In genomic region chr9:89144242-89144641, GRCh38 we compare ENCODE assay signal across 29 cellular contexts. TPM values are rescaled to one million over a fixed set of nuclear protein-coding genes. Genes with fewer than 3 reads are reported as not detected.
"Had no signal": no experiment of that assay in that cellular context is flagged by ENCODE, and none has a peak within 500 bp of the region (broad histone marks: within the 10 kb centered on the region; RNA-seq: fewer than 3 reads in every experiment).

No MANE protein-coding gene starts in this region.

- FAIRE-seq: endometrium, endothelial cell of umbilical vein had no signal

- H3K4me1 Mint-ChIP-seq: activated CD4-positive, alpha-beta T cell treated with anti-CD3 and anti-CD28 coated beads for 36 hours; activated CD4-positive, alpha-beta T cell treated with anti-CD3 and anti-CD28 coated beads, Interleukin-2, amount 10 ng/mL, durations not matched to agents 24 days and 14 days; activated naive CD4-positive, alpha-beta T cell treated with anti-CD3 and anti-CD28 coated beads, Interleukin-2, amount 10 ng/mL, durations not matched to agents 7 days and 5 days; activated naive CD8-positive, alpha-beta T cell treated with anti-CD3 and anti-CD28 coated beads, Interleukin-2, amount 10 ng/mL, durations not matched to agents 7 days and 5 days; T-helper 17 cell had no signal

- ATAC-seq: activated CD4-positive, alpha-beta T cell treated with anti-CD3 and anti-CD28 coated beads for 36 hours; activated CD8-positive, alpha-beta T cell treated with anti-CD3 and anti-CD28 coated beads for 36 hours; activated naive CD4-positive, alpha-beta T cell treated with anti-CD3 and anti-CD28 coated beads, Interleukin-2, amount 50 U/mL, for 72 hours; activated T-cell treated with anti-CD3 and anti-CD28 coated beads, Interleukin-2, amount 50 U/mL, for 4 hours; body of pancreas; gastroesophageal sphincter; heart right ventricle; T-helper 17 cell had no signal

- H3K27ac ChIP-seq: ascending aorta, body of pancreas, colonic mucosa, epithelial cell of prostate, esophagus squamous epithelium, gastroesophageal sphincter, heart right ventricle, WERI-Rb-1 had no signal

- H3K4me3 Mint-ChIP-seq: activated CD4-positive, alpha-beta T cell treated with anti-CD3 and anti-CD28 coated beads for 36 hours; activated CD4-positive, alpha-beta T cell treated with anti-CD3 and anti-CD28 coated beads, Interleukin-2, amount 10 ng/mL, durations not matched to agents 24 days and 14 days; activated CD8-positive, alpha-beta T cell treated with anti-CD3 and anti-CD28 coated beads for 36 hours; activated naive CD4-positive, alpha-beta T cell treated with anti-CD3 and anti-CD28 coated beads, Interleukin-2, amount 10 ng/mL, durations not matched to agents 7 days and 5 days; activated naive CD8-positive, alpha-beta T cell treated with anti-CD3 and anti-CD28 coated beads, Interleukin-2, amount 10 ng/mL, durations not matched to agents 7 days and 5 days; activated T-cell treated with anti-CD3 and anti-CD28 coated beads, Interleukin-2, amount 50 U/mL, for 4 hours; T-helper 17 cell; T-helper 2 cell treated with Interferon-gamma antibody and Interleukin-4, amounts not matched to agents 5 μg/mL and 100 μg/mL, for 36 hours had no signal

- H3K27me3 ChIP-seq: ascending aorta, body of pancreas, colonic mucosa, esophagus squamous epithelium, gastroesophageal sphincter, heart right ventricle had no signal

- DNase-seq: activated CD4-positive, alpha-beta T cell treated with anti-CD3 and anti-CD28 coated beads for 36 hours; activated CD4-positive, alpha-beta T cell treated with anti-CD3 and anti-CD28 coated beads, Interleukin-2, amount 10 ng/mL, durations not matched to agents 24 days and 14 days; activated CD4-positive, alpha-beta T cell treated with anti-CD3 and anti-CD28 coated beads, Interleukin-2, amount 50 U/mL, for 4 hours; activated CD4-positive, CD25-positive, alpha-beta regulatory T cell; activated CD4-positive, CD25-positive, alpha-beta regulatory T cell treated with anti-CD3 and anti-CD28 coated beads, Interleukin-2, amount 50 U/mL, for 72 hours; activated CD8-positive, alpha-beta memory T cell treated with anti-CD3 and anti-CD28 coated beads for 24 hours; activated CD8-positive, alpha-beta T cell treated with anti-CD3 and anti-CD28 coated beads for 36 hours; activated effector memory CD4-positive, alpha-beta T cell treated with anti-CD3 and anti-CD28 coated beads, Interleukin-2, amount 50 U/mL, for 16 hours; activated naive CD4-positive, alpha-beta T cell treated with anti-CD3 and anti-CD28 coated beads, Interleukin-2, amount 10 ng/mL, durations not matched to agents 7 days and 5 days; activated naive CD8-positive, alpha-beta T cell treated with anti-CD3 and anti-CD28 coated beads, Interleukin-2, amount 10 ng/mL, durations not matched to agents 7 days and 5 days; activated T-cell treated with anti-CD3 and anti-CD28 coated beads, Interleukin-2, amount 50 U/mL, for 4 hours; body of pancreas; colonic mucosa; effector CD8-positive, alpha-beta T cell; esophagus squamous epithelium; foreskin melanocyte; heart right ventricle; T-helper 1 cell; T-helper 17 cell; T1000; WERI-Rb-1 had no signal

- H3K9me3 Mint-ChIP-seq: activated CD4-positive, alpha-beta T cell treated with anti-CD3 and anti-CD28 coated beads, Interleukin-2, amount 10 ng/mL, durations not matched to agents 24 days and 14 days; activated CD8-positive, alpha-beta T cell treated with anti-CD3 and anti-CD28 coated beads for 36 hours; activated naive CD4-positive, alpha-beta T cell treated with anti-CD3 and anti-CD28 coated beads, Interleukin-2, amount 10 ng/mL, durations not matched to agents 7 days and 5 days; activated naive CD4-positive, alpha-beta T cell treated with anti-CD3 and anti-CD28 coated beads, Interleukin-2, amount 50 U/mL, for 72 hours; activated naive CD8-positive, alpha-beta T cell treated with anti-CD3 and anti-CD28 coated beads, Interleukin-2, amount 10 ng/mL, durations not matched to agents 7 days and 5 days; activated T-cell treated with anti-CD3 and anti-CD28 coated beads, Interleukin-2, amount 50 U/mL, for 4 hours; activated T-helper 2 cell treated with anti-CD3 and anti-CD28 coated beads, Interferon-gamma antibody, Interleukin-2, Interleukin-4, amounts not matched to agents 10 μg/mL and 5 μg/mL and 100 μg/mL, durations not matched to agents 14 hours and 24 hours and 36 hours; T-helper 2 cell treated with Interferon-gamma antibody and Interleukin-4, amounts not matched to agents 5 μg/mL and 100 μg/mL, for 36 hours had no signal

- H3K4me3 ChIP-seq: ascending aorta, body of pancreas, colonic mucosa, esophagus squamous epithelium, gastroesophageal sphincter, heart right ventricle had no signal

- H3K27me3 Mint-ChIP-seq: activated naive CD4-positive, alpha-beta T cell treated with anti-CD3 and anti-CD28 coated beads, Interleukin-2, amount 10 ng/mL, durations not matched to agents 7 days and 5 days had no signal

- H3K9me3 ChIP-seq: ascending aorta, body of pancreas, colonic mucosa, esophagus squamous epithelium, gastroesophageal sphincter, heart right ventricle had no signal

- H3K36me3 ChIP-seq: ascending aorta, colonic mucosa, esophagus squamous epithelium, gastroesophageal sphincter, heart right ventricle, WERI-Rb-1 had no signal

- H3K36me3 Mint-ChIP-seq: activated naive CD4-positive, alpha-beta T cell treated with anti-CD3 and anti-CD28 coated beads, Interleukin-2, amount 10 ng/mL, durations not matched to agents 7 days and 5 days; activated naive CD4-positive, alpha-beta T cell treated with anti-CD3 and anti-CD28 coated beads, Interleukin-2, amount 50 U/mL, for 72 hours; activated naive CD8-positive, alpha-beta T cell treated with anti-CD3 and anti-CD28 coated beads, Interleukin-2, amount 10 ng/mL, durations not matched to agents 7 days and 5 days had no signal

- H3K27ac Mint-ChIP-seq: activated CD4-positive, alpha-beta T cell treated with anti-CD3 and anti-CD28 coated beads for 36 hours; activated CD4-positive, alpha-beta T cell treated with anti-CD3 and anti-CD28 coated beads, Interleukin-2, amount 10 ng/mL, durations not matched to agents 24 days and 14 days; activated CD8-positive, alpha-beta T cell treated with anti-CD3 and anti-CD28 coated beads for 36 hours; activated naive CD4-positive, alpha-beta T cell treated with anti-CD3 and anti-CD28 coated beads, Interleukin-2, amount 10 ng/mL, durations not matched to agents 7 days and 5 days; activated naive CD4-positive, alpha-beta T cell treated with anti-CD3 and anti-CD28 coated beads, Interleukin-2, amount 50 U/mL, for 72 hours; activated naive CD8-positive, alpha-beta T cell treated with anti-CD3 and anti-CD28 coated beads, Interleukin-2, amount 10 ng/mL, durations not matched to agents 7 days and 5 days; activated T-helper 2 cell treated with anti-CD3 and anti-CD28 coated beads, Interferon-gamma antibody, Interleukin-2, Interleukin-4, amounts not matched to agents 10 μg/mL and 5 μg/mL and 100 μg/mL, durations not matched to agents 14 hours and 24 hours and 36 hours; T-helper 17 cell; T-helper 2 cell treated with Interferon-gamma antibody and Interleukin-4, amounts not matched to agents 5 μg/mL and 100 μg/mL, for 36 hours had no signal

- H3K4me1 ChIP-seq: ascending aorta, body of pancreas, colonic mucosa, gastroesophageal sphincter had no signal

RNA-seq across cellular contexts. Expression of gene SHC3, which starts 34.4 kb away (rescaled TPM):
- total RNA-seq: activated CD4-positive, alpha-beta T cell treated with anti-CD3 and anti-CD28 coated beads for 36 hours; activated CD4-positive, alpha-beta T cell treated with anti-CD3 and anti-CD28 coated beads, Interleukin-2, amount 10 ng/mL, durations not matched to agents 24 days and 14 days; activated CD8-positive, alpha-beta T cell treated with anti-CD3 and anti-CD28 coated beads for 36 hours; activated naive CD8-positive, alpha-beta T cell treated with anti-CD3 and anti-CD28 coated beads, Interleukin-2, amount 10 ng/mL, durations not matched to agents 7 days and 5 days; activated T-helper 2 cell treated with anti-CD3 and anti-CD28 coated beads, Interferon-gamma antibody, Interleukin-2, Interleukin-4, amounts not matched to agents 10 μg/mL and 5 μg/mL and 100 μg/mL, durations not matched to agents 14 hours and 24 hours and 36 hours; T-helper 17 cell had no signal
